In the genomic region with DNA sequence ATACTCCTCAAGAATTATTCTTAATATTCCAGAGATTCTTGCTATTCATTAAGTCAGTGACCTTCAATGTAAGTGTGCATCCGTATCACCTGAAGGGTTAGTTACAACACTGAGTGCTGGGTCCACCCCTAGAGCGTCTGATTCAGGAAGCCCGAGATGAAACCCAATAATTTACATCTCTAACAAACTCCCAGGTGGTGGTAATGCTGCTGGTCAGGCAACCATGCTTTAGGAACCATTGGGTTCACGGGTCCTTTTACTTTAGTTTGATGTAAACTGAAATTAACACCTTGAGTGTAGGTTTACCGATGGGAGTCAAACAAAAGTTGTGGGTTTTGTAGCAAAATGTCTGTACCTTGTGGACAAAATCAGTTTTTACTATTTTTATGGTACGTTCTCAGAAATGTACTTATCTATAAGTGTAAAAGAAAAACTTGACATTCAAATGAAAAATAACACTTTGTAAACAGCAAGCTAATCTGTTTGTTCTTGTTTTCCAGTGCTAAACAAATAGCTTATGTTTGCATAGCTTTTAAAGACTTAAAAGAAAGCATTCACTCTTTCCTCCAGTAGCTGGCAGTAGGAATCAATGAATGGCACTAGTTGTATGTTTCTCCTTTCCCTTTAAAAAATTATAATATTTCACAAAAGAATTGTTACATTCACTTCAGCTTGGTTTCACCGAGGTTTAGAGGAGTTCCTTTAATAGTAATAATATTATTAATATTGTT, we compare ENCODE assay signal across 12 cellular contexts. TPM values are rescaled to one million over a fixed set of nuclear protein-coding genes. Genes with fewer than 3 reads are reported as not detected.
DNase-seq lines count a peak whose midpoint lies in the region; ATAC-seq, FAIRE-seq and TF ChIP-seq lines count a peak whose summit lies in the region.
"Had no signal": no experiment of that assay in that cellular context is flagged by ENCODE, and none has a peak within 500 bp of the region (broad histone marks: within the 10 kb centered on the region; RNA-seq: fewer than 3 reads in every experiment).

No MANE protein-coding gene starts in this region.

- TF ChIP-seq CTCF in LNCAP (IDR thresholded peaks at IDR 0.05) (peak; percentile 67), GM12878 (IDR thresholded peaks at IDR 0.05 in 2 of 3, conservative IDR thresholded peaks at IDR 0.05 in 1 of 3; ENCODE audit: control insufficient read depth in 2 of 3, extremely low read depth in 1 of 3, insufficient read depth in 1 of 3, low read depth in 3 of 3, low read length in 3 of 3) (0 out of 6 replicates have a peak, but pooled peaks of 2 of the 3 experiments have one; percentile 4 to 5), HepG2 (CRISPR knock-in tag; IDR thresholded peaks at IDR 0.05) (peak; percentile 46), suprapubic skin (IDR thresholded peaks at IDR 0.05) (no peak)

- no peaks in the 10 kb centered on the region for H3K4me1 ChIP-seq in GM12878 (ENCODE audit: control insufficient read depth, insufficient read depth, low read length)
- H3K4me1 ChIP-seq in HepG2 (ENCODE audit: insufficient read depth, low read length), result peaks cover 18% of the 10 kb centered on the region
- H3K4me1 ChIP-seq in suprapubic skin, result no peaks in the 10 kb centered on the region

- POLR2A ChIA-PET in GM12878 (lab: Charles Lee), result no interaction called here
- POLR2A ChIA-PET in HepG2 (lab: Yijun Ruan, JAX), result no interaction called here

- H3K9me3 ChIP-seq in GM12878 (replicated peaks; ENCODE audit: control insufficient read depth, insufficient read depth, low read length) (no peaks in the 10 kb centered on the region), HepG2 (ENCODE audit: low read length) (no peaks in the 10 kb centered on the region), suprapubic skin (no peaks in the 10 kb centered on the region)

- H3K27me3 Mint-ChIP-seq in activated T-cell treated with anti-CD3 and anti-CD28 coated beads, Interleukin-2, amount 50 U/mL, for 24 hours, result peaks cover 86% of the 10 kb centered on the region

- intact Hi-C loops in GM12878 (cut with micrococcal nuclease; ENCODE audit: unreplicated experiment) (loop anchor here (5.0 kb wide), 1 partner anchor 221 kb away; no protein-coding TSS in a partner anchor), HepG2 (cut with micrococcal nuclease; ENCODE audit: unreplicated experiment) (loop anchor here (5.0 kb wide), 1 partner anchor 79 kb away; no protein-coding TSS in a partner anchor)

- DNase-seq in DMS114 treated with DMSO at 0.1 percent for 48 hours (lab: John Stamatoyannopoulos, UW; ENCODE audit: unreplicated experiment) (peak; percentile 5), GM12878 (ENCODE audit: low read depth, low spot score) (no peak), HepG2 (ENCODE audit: low spot score) (peak; percentile 23), GM19240 (ENCODE audit: insufficient read length, low spot score) (no peak), suprapubic skin (ENCODE audit: low spot score in 2 of 2) (no peak)
- DNase-seq in activated T-cell treated with anti-CD3 and anti-CD28 coated beads, Interleukin-2, amount 50 U/mL, for 24 hours, result no peak
- DNase-seq: activated B cell treated with CpG ODN at 0.5 μM for 24 hours; activated naive CD4-positive, alpha-beta T cell treated with anti-CD3 and anti-CD28 coated beads, Interleukin-2, amount 50 U/mL, for 16 hours; DMS153; stimulated activated naive CD8-positive, alpha-beta T cell treated with anti-CD3 and anti-CD28 coated beads, Interleukin-15, amount 100 ng/mL, for 72 hours had no signal

- no peak overlapping the region for H3K4me2 ChIP-seq in GM12878 (ENCODE audit: control insufficient read depth, insufficient read depth)
- peak overlapping the region; percentile 32; the same call in 1 of the 2 replicates for H3K4me2 ChIP-seq in HepG2 (ENCODE audit: low read depth, low read length)

- TF ChIP-seq POLR2A in GM12878 (IDR thresholded peaks at IDR 0.05; ENCODE audit: low read depth, low read length) (no peak), HepG2 (IDR thresholded peaks at IDR 0.05; ENCODE audit: insufficient read depth in 1 of 2, low read depth in 2 of 2, low read length in 2 of 2) (no peak), suprapubic skin (IDR thresholded peaks at IDR 0.05) (no peak)

- H3K27ac ChIP-seq in GM12878 (ENCODE audit: control insufficient read depth, insufficient read depth) (no peak overlapping the region), HepG2 (ENCODE audit: extremely low read length, insufficient read depth, low read length) (no peak overlapping the region), suprapubic skin (no peak overlapping the region)

- H3K36me3 ChIP-seq in GM12878 (ENCODE audit: control insufficient read depth in 2 of 2, insufficient read depth in 2 of 2, low read length in 1 of 2) (no peaks in the 10 kb centered on the region), HepG2 (replicated peaks in 1 of 2; ENCODE audit: control insufficient read depth in 1 of 2, insufficient read depth in 2 of 2, low read length in 2 of 2) (no peaks in the 10 kb centered on the region), suprapubic skin (no peaks in the 10 kb centered on the region)

- no peak overlapping the region for H3K27ac Mint-ChIP-seq in activated T-cell treated with anti-CD3 and anti-CD28 coated beads, Interleukin-2, amount 50 U/mL, for 24 hours
- H3K27ac Mint-ChIP-seq: activated B cell treated with CpG ODN at 0.5 μM for 24 hours had no signal

- in situ Hi-C loops in GM12878 (cut with MboI), result loop anchor here (5.0 kb wide), 1 partner anchor 221 kb away; no protein-coding TSS in a partner anchor
- in situ Hi-C loops in HepG2 (cut with HindIII; ENCODE audit: extremely low pct_ligation_motif_present, low pct_unique_long_range_greater_than_20kb), result loop anchor here (10.0 kb wide), 2 partner anchors 63 to 223 kb away; a partner anchor contains a TSS

- H3K36me3 Mint-ChIP-seq in activated T-cell treated with anti-CD3 and anti-CD28 coated beads, Interleukin-2, amount 50 U/mL, for 24 hours (ENCODE audit: low read depth), result no peaks in the 10 kb centered on the region

- H3K9me3 Mint-ChIP-seq in activated T-cell treated with anti-CD3 and anti-CD28 coated beads, Interleukin-2, amount 50 U/mL, for 24 hours, result no peaks in the 10 kb centered on the region
- H3K9me3 Mint-ChIP-seq: activated B cell treated with CpG ODN at 0.5 μM for 24 hours; stimulated activated naive CD8-positive, alpha-beta T cell treated with anti-CD3 and anti-CD28 coated beads, Interleukin-15, amount 100 ng/mL, for 72 hours had no signal

- RAD21 ChIA-PET in GM12878 (lab: Charles Lee; ENCODE audit: unreplicated experiment), result no interaction called here

- TF ChIP-seq EP300 in GM12878 (IDR thresholded peaks at IDR 0.05; ENCODE audit: borderline replicate concordance in 1 of 2, control insufficient read depth in 1 of 2, low read depth in 2 of 2, low read length in 2 of 2) (no peak), HepG2 (IDR thresholded peaks at IDR 0.05; ENCODE audit: low read depth in 2 of 2, low read length in 2 of 2) (no peak), HepG2 (CRISPR knock-in tag; IDR thresholded peaks at IDR 0.05; ENCODE audit: borderline replicate concordance) (no peak), suprapubic skin (IDR thresholded peaks at IDR 0.05) (no peak)

- WGBS in GM12878 (ENCODE audit: insufficient coverage, insufficient replicate concordance, low lambda C conversion rate, missing lambda C conversion rate), result 17% methylated on average over 7 of the region's 7 CpGs
- WGBS in HepG2 (ENCODE audit: low lambda C conversion rate), result 3% methylated on average over 5 of the region's 7 CpGs
- WGBS in suprapubic skin, result 47% methylated on average over 7 of the region's 7 CpGs

- H3K4me1 Mint-ChIP-seq in activated T-cell treated with anti-CD3 and anti-CD28 coated beads, Interleukin-2, amount 50 U/mL, for 24 hours (ENCODE audit: low read depth), result no peaks in the 10 kb centered on the region
- H3K4me1 Mint-ChIP-seq: activated B cell treated with CpG ODN at 0.5 μM for 24 hours; stimulated activated naive CD8-positive, alpha-beta T cell treated with anti-CD3 and anti-CD28 coated beads, Interleukin-15, amount 100 ng/mL, for 72 hours had no signal

- H3K4me3 Mint-ChIP-seq in activated T-cell treated with anti-CD3 and anti-CD28 coated beads, Interleukin-2, amount 50 U/mL, for 24 hours, result no peak overlapping the region
- H3K4me3 Mint-ChIP-seq: activated B cell treated with CpG ODN at 0.5 μM for 24 hours; stimulated activated naive CD8-positive, alpha-beta T cell treated with anti-CD3 and anti-CD28 coated beads, Interleukin-15, amount 100 ng/mL, for 72 hours had no signal

- H2AFZ ChIP-seq in GM12878 (ENCODE audit: control insufficient read depth, low read depth, low read length), result no peak overlapping the region
- no peak overlapping the region for H2AFZ ChIP-seq in HepG2 (ENCODE audit: low read length)

- no peaks in the 10 kb centered on the region for H3K79me2 ChIP-seq in GM12878 (ENCODE audit: control insufficient read depth, insufficient read depth, low read length)
- H3K79me2 ChIP-seq in HepG2 (ENCODE audit: insufficient read depth, low read length), result no peaks in the 10 kb centered on the region

- H3K27me3 ChIP-seq in GM12878 (replicated peaks in 1 of 2; ENCODE audit: control insufficient read depth in 2 of 2, insufficient read depth in 2 of 2, low read length in 1 of 2), result peaks cover 0 to 4% of the 10 kb centered on the region in 2 experiments; a peak in 1 of 4 replicates
- no peaks in the 10 kb centered on the region for H3K27me3 ChIP-seq in HepG2 (ENCODE audit: control insufficient read depth in 1 of 2, insufficient read depth in 2 of 2, low read length in 2 of 2)
- H3K27me3 ChIP-seq in suprapubic skin, result no peaks in the 10 kb centered on the region

- CTCF ChIA-PET in GM12878 (lab: Yijun Ruan, JAX) (interaction anchor here (0.7 to 1.8 kb wide), 7 partner anchors 9 to 100 kb away, joined by 3 to 5 read pairs (median 5); no protein-coding TSS in a partner anchor), HepG2 (lab: Yijun Ruan, JAX; ENCODE audit: low intra/inter-chr PET ratio, low total read pairs) (no interaction called here)

- H4K20me1 ChIP-seq in GM12878 (ENCODE audit: control insufficient read depth, insufficient read depth), result no peaks in the 10 kb centered on the region
- H4K20me1 ChIP-seq in HepG2 (ENCODE audit: insufficient read depth, low read length), result no peaks in the 10 kb centered on the region

- SMC1A ChIA-PET in GM12878 (lab: Charles Lee; ENCODE audit: uncharacterized antibody, unreplicated experiment), result interaction anchor here (0.7 kb wide), 1 partner anchor 91 kb away, joined by 3 read pairs; no protein-coding TSS in a partner anchor

- H3K4me3 ChIP-seq in GM12878 (no peak overlapping the region), HepG2 (replicated peaks in 1 of 3; ENCODE audit: insufficient read depth in 1 of 3, low read depth in 2 of 3, low read length in 3 of 3) (no peak overlapping the region), suprapubic skin (no peak overlapping the region)

- ATAC-seq in GM12878 (no peak), HepG2 (peak; percentile 47; the same call in 2 of the 3 replicates), GM21526 (IDR thresholded peaks at IDR 0.05; ENCODE audit: low FRiP score, unreplicated experiment) (no peak)
- ATAC-seq: stimulated activated naive CD8-positive, alpha-beta T cell treated with anti-CD3 and anti-CD28 coated beads, Interleukin-15, amount 100 ng/mL, for 72 hours had no signal

- no peak overlapping the region for H3K9ac ChIP-seq in GM12878 (ENCODE audit: control insufficient read depth, insufficient read depth, low read length)
- no peak overlapping the region for H3K9ac ChIP-seq in HepG2 (ENCODE audit: insufficient read depth, low read depth, low read length)

- FAIRE-seq in GM12878 (lab: Jason Lieb, UNC) (no peak), HepG2 (lab: Jason Lieb, UNC) (no peak)

- BruUV-seq in GM12878 (replicated peaks; lab: Mats Ljungman, UMichigan), result no TSS peak
- BruUV-seq in HepG2 (replicated peaks; lab: Mats Ljungman, UMichigan), result no TSS peak

- TF ChIP-seq RAD21 in GM12878 (IDR thresholded peaks at IDR 0.05; ENCODE audit: insufficient read depth, low read depth, low read length), result peak; percentile 20; the same call in 1 of the 2 replicates
- TF ChIP-seq RAD21 in HepG2 (CRISPR knock-in tag; IDR thresholded peaks at IDR 0.05), result no peak

RNA-seq across cellular contexts. Expression of a gene that starts 32.7 kb away (rescaled TPM):
- total RNA-seq in GM12878 (2013; cell fraction: nucleolus; rRNA removed), result not detected in 2 replicates
- not detected in 2 replicates for total RNA-seq in GM12878 (2014; rRNA removed)
- total RNA-seq in GM12878 (2014; rRNA removed; fragmentation: Illumina TruSeq; extraction: Trizol), result not detected in 2 replicates
- not detected in 2 replicates for total RNA-seq in GM12878 (2021)
- not detected for polyA plus RNA-seq in GM12878 (2011; ENCODE audit: low read depth)
- not detected in 2 replicates for polyA plus RNA-seq in GM12878 (2011; rRNA removed)
- 0.01 TPM in 1 of 2 replicates, not detected in the other for polyA plus RNA-seq in GM12878 (2011; cell fraction: cytosol; rRNA removed)
- not detected in 2 replicates for polyA plus RNA-seq in GM12878 (2011; cell fraction: nucleus; rRNA removed)
- polyA plus RNA-seq in GM12878 (2012), result not detected in 2 replicates
- not detected in 2 replicates for polyA plus RNA-seq in GM12878 (2014; fragmentation: Illumina TruSeq; extraction: Trizol)
- under 1 TPM in 1 of 2 experiments, not detected in 1; 0.04 TPM for polyA plus RNA-seq in GM12878 (2014; fragmentation: Nextera tagmentation; extraction: Ambion mirVana)
- polyA plus RNA-seq in GM12878 (2014; rRNA removed), result not detected in 2 replicates
- polyA plus RNA-seq in GM12878 (2016; fragmentation: Nextera tagmentation; extraction: Ambion mirVana), result not detected
- 0.05 TPM in 1 of 2 replicates, not detected in the other for polyA minus RNA-seq in GM12878 (2011; rRNA and poly(A)+ RNA removed)
- polyA minus RNA-seq in GM12878 (2011; cell fraction: cytosol; rRNA and poly(A)+ RNA removed), result not detected in 2 replicates
- polyA minus RNA-seq in GM12878 (2011; cell fraction: nucleus; rRNA and poly(A)+ RNA removed), result 0.12 TPM in 1 of 2 replicates, not detected in the other
- total RNA-seq in HepG2 (2016; rRNA removed; fragmentation: Illumina TruSeq; extraction: Trizol), result 2.2 and 3.1 TPM in 2 replicates
- not detected in 2 replicates for total RNA-seq in HepG2 (2016; cell fraction: cytosol; rRNA removed; fragmentation: Illumina TruSeq; extraction: Trizol; ENCODE audit: low read depth)
- 1.4 and 3.4 TPM in 2 replicates for total RNA-seq in HepG2 (2016; cell fraction: insoluble cytoplasmic fraction; rRNA removed; fragmentation: Illumina TruSeq; extraction: Trizol)
- 0.79 and 1.1 TPM in 2 replicates for total RNA-seq in HepG2 (2016; cell fraction: membrane; rRNA removed; fragmentation: Illumina TruSeq; extraction: Trizol)
- total RNA-seq in HepG2 (2016; cell fraction: nucleus; rRNA removed; fragmentation: Illumina TruSeq; extraction: Trizol), result 3.0 and 3.4 TPM in 2 replicates
- 0.44 and 0.46 TPM in 2 replicates for polyA plus RNA-seq in HepG2 (2011; rRNA removed)
- 0.08 and 0.55 TPM in 2 replicates for polyA plus RNA-seq in HepG2 (2011; cell fraction: cytosol; rRNA removed)
- 0.29 TPM in 1 of 2 replicates, not detected in the other for polyA plus RNA-seq in HepG2 (2011; cell fraction: nucleus; rRNA removed)
- 0.88 and 0.93 TPM in 2 replicates for polyA plus RNA-seq in HepG2 (2012)
- polyA plus RNA-seq in HepG2 (2016; cell fraction: cytosol; fragmentation: Illumina TruSeq; extraction: Trizol; ENCODE audit: low read depth), result 0.08 and 0.23 TPM in 2 replicates
- 1.3 and 1.4 TPM in 2 replicates for polyA plus RNA-seq in HepG2 (2016; cell fraction: insoluble cytoplasmic fraction; fragmentation: Illumina TruSeq; extraction: Trizol; ENCODE audit: low read depth)
- 0.18 and 0.34 TPM in 2 replicates for polyA plus RNA-seq in HepG2 (2016; cell fraction: membrane; fragmentation: Illumina TruSeq; extraction: Trizol; ENCODE audit: low read depth)
- polyA plus RNA-seq in HepG2 (2016; cell fraction: nucleus; fragmentation: Illumina TruSeq; extraction: Trizol; ENCODE audit: insufficient read depth, low read depth), result 1.4 and 2.3 TPM in 2 replicates
- 0.47 TPM in 1 of 2 replicates, not detected in the other for polyA minus RNA-seq in HepG2 (2011; rRNA and poly(A)+ RNA removed; ENCODE audit: low replicate concordance)
- polyA minus RNA-seq in HepG2 (2011; cell fraction: cytosol; rRNA and poly(A)+ RNA removed), result 0.49 and 0.97 TPM in 2 replicates
- 1.2 TPM in 2 replicates for polyA minus RNA-seq in HepG2 (2011; cell fraction: nucleus; rRNA and poly(A)+ RNA removed)
- under 1 TPM; 0.49 to 0.97 (median 0.85) TPM for total RNA-seq in suprapubic skin
- total RNA-seq: activated B cell treated with CpG ODN at 0.5 μM for 24 hours had no signal

Comparison
In these comparisons a context has a peak if more than half of its experiments do, and no peak if none do; other contexts are left out.
1. DNase-seq: peak in DMS114 treated with DMSO at 0.1 percent for 48 hours (single experiment) and HepG2 (single experiment); none in GM12878 (single experiment), GM19240 (single experiment), activated T-cell treated with anti-CD3 and anti-CD28 coated beads, Interleukin-2, amount 50 U/mL, for 24 hours (single experiment) and suprapubic skin (0 of 2).
2. CTCF ChIP-seq: peak in LNCAP (single experiment), GM12878 (2 of 3) and HepG2 (single experiment); none in suprapubic skin (0 of 2).